Comparison of ENCODE assay signal across 8 cellular contexts in genomic region chr22:49825944-49826602, GRCh38. TPM values are rescaled to one million over a fixed set of nuclear protein-coding genes. Genes with fewer than 3 reads are reported as not detected.
DNase-seq lines count a peak whose midpoint lies in the region; ATAC-seq and TF ChIP-seq lines count a peak whose summit lies in the region.

No MANE protein-coding gene starts in this region.

- peaks cover 14 to 18% of the 10 kb centered on the region in 2 donors for H3K36me3 ChIP-seq in stomach smooth muscle (ENCODE audit: control insufficient read depth in 2 of 2, insufficient read depth in 2 of 2, low read length in 2 of 2)

- no peaks in the 10 kb centered on the region for H3K27me3 ChIP-seq in HL-60 (ENCODE audit: insufficient read depth, poor library complexity, severe bottlenecking)
- H3K27me3 ChIP-seq in dorsolateral prefrontal cortex = no peaks in the 10 kb centered on the region
- no peaks in the 10 kb centered on the region for H3K27me3 ChIP-seq in stomach smooth muscle (ENCODE audit: control insufficient read depth in 1 of 2, insufficient read depth in 2 of 2, low read length in 2 of 2)

- TF ChIP-seq CTCF in HL-60 (IDR thresholded peaks at IDR 0.05; ENCODE audit: insufficient read depth, low read length) = no peak
- no peak for TF ChIP-seq CTCF in dorsolateral prefrontal cortex (IDR thresholded peaks at IDR 0.05 in 54 of 56, conservative IDR thresholded peaks at IDR 0.05 in 2 of 56; ENCODE audit: low read depth in 1 of 56, partially characterized antibody in 56 of 56)

- H3K4me1 ChIP-seq in stomach smooth muscle (ENCODE audit: control insufficient read depth, insufficient read depth, low read length) = peaks cover 41% of the 10 kb centered on the region

- H3K27me3 Mint-ChIP-seq in activated CD4-positive, alpha-beta T cell treated with anti-CD3 and anti-CD28 coated beads for 36 hours = no peaks in the 10 kb centered on the region
- H3K27me3 Mint-ChIP-seq in naive thymus-derived CD8-positive, alpha-beta T cell = no peaks in the 10 kb centered on the region

- POLR2A ChIA-PET in activated CD4-positive, alpha-beta T cell treated with anti-CD3 and anti-CD28 coated beads for 36 hours (lab: Charles Lee) = interaction anchor here (0.9 kb wide), 1 partner anchor 140 kb away, joined by 3 read pairs; no protein-coding TSS in a partner anchor
- POLR2A ChIA-PET in naive thymus-derived CD8-positive, alpha-beta T cell (lab: Charles Lee) = interaction anchor here (0.8 to 2.6 kb wide), 10 partner anchors 12 to 187 kb away, joined by 3 to 16 read pairs (median 4); partner anchors contain the start of genes ALG12, CRELD2 and IL17REL

- CTCF ChIA-PET in activated CD4-positive, alpha-beta T cell treated with anti-CD3 and anti-CD28 coated beads for 36 hours (lab: Charles Lee) = interaction anchor here (1.2 kb wide), 1 partner anchor 204 kb away, joined by 4 read pairs; no protein-coding TSS in a partner anchor

- H3K27ac ChIP-seq in HL-60 (replicated peaks) (peak overlapping the region; percentile 80), dorsolateral prefrontal cortex (peak overlapping the region in 18 of 59 donors; percentile 10 to 86 (median 72)), stomach smooth muscle (ENCODE audit: low read length) (peak overlapping the region; percentile 71)

- peak overlapping the region; percentile 88 for H3K4me3 Mint-ChIP-seq in activated CD4-positive, alpha-beta T cell treated with anti-CD3 and anti-CD28 coated beads for 36 hours
- peak overlapping the region; percentile 86 to 96 (median 93) for H3K4me3 Mint-ChIP-seq in naive thymus-derived CD8-positive, alpha-beta T cell

- peaks cover 0 to under 1% of the 10 kb centered on the region in 2 donors for H3K9me3 ChIP-seq in stomach smooth muscle (ENCODE audit: control insufficient read depth in 2 of 2, low read length in 2 of 2)

- no peaks in the 10 kb centered on the region for H3K9me3 Mint-ChIP-seq in activated CD4-positive, alpha-beta T cell treated with anti-CD3 and anti-CD28 coated beads for 36 hours (ENCODE audit: low read depth)
- no peaks in the 10 kb centered on the region for H3K9me3 Mint-ChIP-seq in naive thymus-derived CD8-positive, alpha-beta T cell

- H3K9ac ChIP-seq in stomach smooth muscle (ENCODE audit: low read length in 2 of 2) = peak overlapping the region; percentile 75 to 76

- H3K27ac Mint-ChIP-seq in activated CD4-positive, alpha-beta T cell treated with anti-CD3 and anti-CD28 coated beads for 36 hours = peak overlapping the region; percentile 92
- H3K27ac Mint-ChIP-seq in naive thymus-derived CD8-positive, alpha-beta T cell = peak overlapping the region; percentile 91 to 97 (median 96)

- peaks cover 30% of the 10 kb centered on the region for H3K36me3 Mint-ChIP-seq in activated CD4-positive, alpha-beta T cell treated with anti-CD3 and anti-CD28 coated beads for 36 hours (ENCODE audit: low read depth)
- H3K36me3 Mint-ChIP-seq in naive thymus-derived CD8-positive, alpha-beta T cell = peaks cover 8 to 38% (median 14%) of the 10 kb centered on the region in 3 donors

- peak in 1 of 2 experiments; percentile 38 for DNase-seq in HL-60 (ENCODE audit: low read depth in 1 of 2, low spot score in 1 of 2)
- DNase-seq in activated CD4-positive, alpha-beta T cell treated with anti-CD3 and anti-CD28 coated beads for 36 hours = peak; percentile 85
- no peak for DNase-seq in dorsolateral prefrontal cortex
- DNase-seq in naive thymus-derived CD8-positive, alpha-beta T cell = peak; percentile 49 to 84 (median 70)
- no peak for DNase-seq in NCI-H1930 (lab: John Stamatoyannopoulos, UW)
- no peak for DNase-seq in NCI-H2196 treated with DMSO at 0.1 percent for 48 hours (lab: John Stamatoyannopoulos, UW; ENCODE audit: unreplicated experiment)
- no peak for DNase-seq in amniotic stem cell (lab: John Stamatoyannopoulos, UW)

- peak overlapping the region; percentile 79 for H3K4me3 ChIP-seq in HL-60 (replicated peaks; ENCODE audit: insufficient read depth, low read length)
- H3K4me3 ChIP-seq in dorsolateral prefrontal cortex = peak overlapping the region; percentile 59 to 93 (median 80)
- H3K4me3 ChIP-seq in stomach smooth muscle (ENCODE audit: low read length in 2 of 2) = peak overlapping the region; percentile 83 to 88

- peak; percentile 78 for ATAC-seq in activated CD4-positive, alpha-beta T cell treated with anti-CD3 and anti-CD28 coated beads for 36 hours
- ATAC-seq in naive thymus-derived CD8-positive, alpha-beta T cell = peak; percentile 68 to 84

- intact Hi-C loops in activated CD4-positive, alpha-beta T cell treated with anti-CD3 and anti-CD28 coated beads for 36 hours (cut with DNase I, micrococcal nuclease) = loop anchor here (1.0 to 5.0 kb wide), 5 partner anchors 27 to 93 kb away; partner anchors contain the start of genes ALG12 (in 1 of the 2), CRELD2 (in 1 of the 2) and ZBED4 (in 1 of the 2)
- intact Hi-C loops in dorsolateral prefrontal cortex (cut with DNase I) = loop anchor here in 1 of 2 donors (10.0 kb wide), 1 partner anchor 89 kb away; the partner anchor contains the start of genes ALG12 and CRELD2

- peaks cover 47% of the 10 kb centered on the region for H3K4me1 Mint-ChIP-seq in activated CD4-positive, alpha-beta T cell treated with anti-CD3 and anti-CD28 coated beads for 36 hours
- peaks cover 28 to 61% (median 50%) of the 10 kb centered on the region in 4 donors for H3K4me1 Mint-ChIP-seq in naive thymus-derived CD8-positive, alpha-beta T cell

RNA-seq across cellular contexts. Expression of gene BRD1, which starts 1.6 kb away (rescaled TPM):
- total RNA-seq in activated CD4-positive, alpha-beta T cell treated with anti-CD3 and anti-CD28 coated beads for 36 hours = 10 to 100 TPM; 22.1 to 23.6 TPM
- 10 to 100 TPM; 23.5 to 55.4 (median 35.6) TPM for total RNA-seq in dorsolateral prefrontal cortex
- total RNA-seq in naive thymus-derived CD8-positive, alpha-beta T cell = 10 to 100 TPM; 80.9 to 86.8 TPM
- polyA plus RNA-seq in naive thymus-derived CD8-positive, alpha-beta T cell = 1 to 10 TPM; 1.9 to 3.7 (median 2.2) TPM

RNA-seq across cellular contexts. Expression of gene ZBED4, which starts 27.6 kb away (rescaled TPM):
- total RNA-seq in activated CD4-positive, alpha-beta T cell treated with anti-CD3 and anti-CD28 coated beads for 36 hours = 10 to 100 TPM; 17.3 to 17.4 TPM
- total RNA-seq in dorsolateral prefrontal cortex = 1 to 10 TPM; 4.7 to 8.0 (median 6.5) TPM
- 10 to 100 TPM; 17.6 to 18.1 TPM for total RNA-seq in naive thymus-derived CD8-positive, alpha-beta T cell
- 10 to 100 TPM in 1 of 3 donors, 1 to 10 TPM in 2; 5.5 to 11.4 (median 8.1) TPM for polyA plus RNA-seq in naive thymus-derived CD8-positive, alpha-beta T cell

Comparison
In these comparisons a context has a peak if more than half of its experiments do, and no peak if none do; other contexts are left out.
1. DNase-seq: peak in activated CD4-positive, alpha-beta T cell treated with anti-CD3 and anti-CD28 coated beads for 36 hours (single experiment) and naive thymus-derived CD8-positive, alpha-beta T cell (10 of 10); none in dorsolateral prefrontal cortex (0 of 10), NCI-H1930 (0 of 2), NCI-H2196 treated with DMSO at 0.1 percent for 48 hours (single experiment) and amniotic stem cell (single experiment).
2. Peak in every context shown above with its lines, with median percentiles within 50 percentile points of each other: H3K4me3 ChIP-seq.